In genomic region chr11:88305430-88305829, GRCh38 we compare ENCODE assay signal across 1 cellular context.
TF ChIP-seq lines count a peak whose summit lies in the region.

No MANE protein-coding gene starts in this region.

TF ChIP-seq in HepG2, 621 proteins besides CTCF, POLR2A, EP300 and RAD21 (continued from another document):
- TF ChIP-seq HOXD1 (CRISPR knock-in tag; IDR thresholded peaks at IDR 0.05) = no peak
- no peak for TF ChIP-seq MTERF4 (CRISPR knock-in tag; IDR thresholded peaks at IDR 0.05)
- TF ChIP-seq MTA1 (CRISPR knock-in tag; IDR thresholded peaks at IDR 0.05; ENCODE audit: borderline replicate concordance) = no peak
- no peak for TF ChIP-seq FOXC1 (CRISPR knock-in tag; IDR thresholded peaks at IDR 0.05; ENCODE audit: borderline replicate concordance)
- no peak for TF ChIP-seq ZNF850 (CRISPR knock-in tag; conservative IDR thresholded peaks at IDR 0.05)
- TF ChIP-seq STAG1 (CRISPR knock-in tag; IDR thresholded peaks at IDR 0.05) = no peak
- no peak for TF ChIP-seq NR0B2 (CRISPR knock-in tag; IDR thresholded peaks at IDR 0.05)
- no peak for TF ChIP-seq LRRFIP1 (CRISPR knock-in tag; conservative IDR thresholded peaks at IDR 0.05)
- TF ChIP-seq CREB1 (IDR thresholded peaks at IDR 0.05) = 0 out of 2 replicates have a peak, but pooled peaks have one; percentile 14
- TF ChIP-seq CREB1 (CRISPR knock-in tag; IDR thresholded peaks at IDR 0.05) = no peak
- no peak for TF ChIP-seq ZXDC (CRISPR knock-in tag; IDR thresholded peaks at IDR 0.05)
